In the genomic region with DNA sequence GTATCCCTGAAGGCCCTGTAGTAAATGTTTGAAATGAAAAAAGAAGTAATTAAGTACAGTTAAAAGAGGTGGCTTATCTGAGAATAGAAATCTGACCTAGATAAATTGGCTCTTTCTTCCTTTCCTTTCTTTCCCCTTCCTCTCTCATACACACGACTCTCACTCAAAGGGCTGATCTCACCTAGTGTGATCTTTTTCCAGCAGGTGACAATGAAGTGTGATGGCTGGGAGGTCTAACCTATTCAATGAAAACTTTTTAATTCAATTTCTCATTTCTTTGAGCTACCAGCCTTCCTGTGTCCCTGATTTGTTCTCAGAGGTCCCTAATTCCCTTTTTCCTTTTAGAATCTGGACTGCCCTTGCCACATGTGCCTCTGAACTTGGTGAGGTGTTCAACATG, we compare ENCODE assay signal across 8 cellular contexts.
"Had no signal": no experiment of that assay in that cellular context is flagged by ENCODE, and none has a peak within 500 bp of the region (broad histone marks: within the 10 kb centered on the region; RNA-seq: fewer than 3 reads in every experiment).

No MANE protein-coding gene starts in this region.

- DNase-seq: IMR-90, KBM-7, KG1 had no signal

- ATAC-seq: HepG2, K562 had no signal

- H3K4me3 ChIP-seq: K562 had no signal

- H3K36me3 Mint-ChIP-seq: IgD-negative memory B cell had no signal

- H3K27me3 Mint-ChIP-seq: IgD-negative memory B cell had no signal

- H3K4me1 Mint-ChIP-seq: IgD-negative memory B cell had no signal

- H3K27ac Mint-ChIP-seq: IgD-negative memory B cell had no signal

- H3K9ac ChIP-seq: KMS-11 had no signal

- H3K4me3 Mint-ChIP-seq: IgD-negative memory B cell had no signal

- H3K4me2 ChIP-seq: KMS-11 had no signal

- H3K27ac ChIP-seq: HL-60, KMS-11 had no signal
